Comparison of ENCODE assay signal across 26 cellular contexts in the genomic region with DNA sequence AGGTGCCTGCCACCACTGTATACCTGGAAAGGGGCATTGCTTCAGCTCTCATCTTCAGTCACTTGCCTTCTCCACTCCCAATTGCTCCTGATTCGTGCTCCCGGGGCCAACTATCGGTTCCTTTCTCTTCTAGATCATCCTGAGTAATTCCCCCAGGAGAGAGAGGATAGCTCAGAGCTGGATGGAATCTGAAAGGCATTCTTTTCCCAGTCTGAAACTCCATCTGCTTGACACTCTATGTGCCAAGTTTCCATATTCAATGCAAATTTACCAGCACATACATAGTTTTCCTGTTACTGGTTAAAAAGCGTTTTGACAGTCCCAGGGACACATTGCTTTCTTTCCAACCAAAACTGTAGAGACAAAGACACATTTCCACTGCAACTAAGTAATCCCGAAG. TPM values are rescaled to one million over a fixed set of nuclear protein-coding genes. Genes with fewer than 3 reads are reported as not detected.
DNase-seq lines count a peak whose midpoint lies in the region; ATAC-seq and TF ChIP-seq lines count a peak whose summit lies in the region.
"Had no signal": no experiment of that assay in that cellular context is flagged by ENCODE, and none has a peak within 500 bp of the region (broad histone marks: within the 10 kb centered on the region; RNA-seq: fewer than 3 reads in every experiment).

No MANE protein-coding gene starts in this region.

- no peaks in the 10 kb centered on the region for H3K36me3 ChIP-seq in GM23248 (ENCODE audit: low read depth)
- H3K36me3 ChIP-seq in trophoblast cell (ENCODE audit: control insufficient read depth in 1 of 2, insufficient read depth in 2 of 2, low read length in 2 of 2) = no peaks in the 10 kb centered on the region
- H3K36me3 ChIP-seq in vagina = no peaks in the 10 kb centered on the region
- H3K36me3 ChIP-seq: heart left ventricle, Peyer's patch, right lobe of liver had no signal

- no peak overlapping the region for H3K14ac ChIP-seq in trophoblast cell (ENCODE audit: low read length)

- H4K20me1 ChIP-seq in GM23248 (ENCODE audit: insufficient read depth) = no peaks in the 10 kb centered on the region

- TF ChIP-seq POLR2A in vagina (IDR thresholded peaks at IDR 0.05) = no peak

- DNase-seq in GM23248 (peak; percentile 61), RPMI7951 (ENCODE audit: low read depth) (peak; percentile 53), fibroblast of gingiva (ENCODE audit: low read depth) (peak; percentile 24), trophoblast cell (peak; percentile 37 to 61), vagina (ENCODE audit: extremely low spot score in 2 of 2) (no peak), left lobe of liver (ENCODE audit: low spot score) (no peak), SW480 (ENCODE audit: low spot score) (no peak), EL (no peak)
- DNase-seq: activated CD4-positive, alpha-beta T cell treated with anti-CD3 and anti-CD28 coated beads, Interleukin-2, amount 10 ng/mL, durations not matched to agents 24 days and 14 days; aorta; CD4-positive, alpha-beta memory T cell; effector memory CD4-positive, alpha-beta T cell; heart left ventricle; midbrain; NCI-H1048; NCI-H1930; Peyer's patch; right lobe of liver; substantia nigra had no signal

- no peaks in the 10 kb centered on the region for H3K9me2 ChIP-seq in GM23248 (ENCODE audit: insufficient read depth)

- H4K91ac ChIP-seq in trophoblast cell (ENCODE audit: low read depth, low read length) = no peak overlapping the region

- peaks cover 2% of the 10 kb centered on the region for H3K79me1 ChIP-seq in trophoblast cell (ENCODE audit: low read length)

- H2AFZ ChIP-seq in GM23248 (no peak overlapping the region), trophoblast cell (ENCODE audit: insufficient read depth, low read length, poor library complexity) (no peak overlapping the region)
- H2AFZ ChIP-seq: parathyroid adenoma had no signal

- ATAC-seq in left lobe of liver = no peak
- ATAC-seq: activated naive CD4-positive, alpha-beta T cell treated with anti-CD3 and anti-CD28 coated beads, Interleukin-2, amount 50 U/mL, for 72 hours; heart left ventricle; right lobe of liver had no signal

- H3K18ac ChIP-seq in trophoblast cell (ENCODE audit: low read length) = no peak overlapping the region

- H2BK5ac ChIP-seq in trophoblast cell (ENCODE audit: low read depth, low read length, poor library complexity) = no peak overlapping the region

- no peaks in the 10 kb centered on the region for H3K9me3 ChIP-seq in GM23248 (ENCODE audit: low read depth)
- H3K9me3 ChIP-seq in trophoblast cell (ENCODE audit: insufficient read depth, low read depth, low read length) = no peaks in the 10 kb centered on the region
- H3K9me3 ChIP-seq in vagina = no peaks in the 10 kb centered on the region
- H3K9me3 ChIP-seq: heart left ventricle, Peyer's patch, right lobe of liver had no signal

- in situ Hi-C loops in GM23248 (cut with MboI) = no loop called here

- H2BK12ac ChIP-seq in trophoblast cell (ENCODE audit: low read length) = no peak overlapping the region

- intact Hi-C loops in vagina (cut with DNase I) = no loop called here

- no peak overlapping the region for H4K8ac ChIP-seq in trophoblast cell (ENCODE audit: low read depth, low read length)

- H3K4me3 ChIP-seq in GM23248 (no peak overlapping the region), trophoblast cell (ENCODE audit: low read depth, low read length) (no peak overlapping the region), vagina (no peak overlapping the region)
- H3K4me3 ChIP-seq: heart left ventricle, Peyer's patch, right lobe of liver had no signal

- H3K79me2 ChIP-seq in GM23248 (ENCODE audit: insufficient read depth) (no peaks in the 10 kb centered on the region), trophoblast cell (ENCODE audit: control insufficient read depth, insufficient read depth, low read length, poor library complexity) (no peaks in the 10 kb centered on the region)
- H3K79me2 ChIP-seq: parathyroid adenoma had no signal

- H3K9ac ChIP-seq in GM23248 = no peak overlapping the region
- H3K9ac ChIP-seq in trophoblast cell (ENCODE audit: low read length) = no peak overlapping the region
- H3K9ac ChIP-seq: parathyroid adenoma had no signal

- H3K4me1 ChIP-seq in GM23248 (ENCODE audit: insufficient read depth) = peaks cover 29% of the 10 kb centered on the region
- H3K4me1 ChIP-seq in trophoblast cell (ENCODE audit: control insufficient read depth in 1 of 2, insufficient read depth in 2 of 2, low read length in 2 of 2) = peaks cover 5 to 10% of the 10 kb centered on the region in 2 experiments
- no peaks in the 10 kb centered on the region for H3K4me1 ChIP-seq in vagina
- H3K4me1 ChIP-seq: heart left ventricle, parathyroid adenoma, Peyer's patch, right lobe of liver had no signal

- H3K27me3 ChIP-seq in GM23248 (replicated peaks; ENCODE audit: insufficient read depth) = no peaks in the 10 kb centered on the region; the same call in 1 of the 2 replicates
- no peaks in the 10 kb centered on the region for H3K27me3 ChIP-seq in trophoblast cell (ENCODE audit: insufficient read depth, low read length)
- H3K27me3 ChIP-seq in vagina = no peaks in the 10 kb centered on the region
- H3K27me3 ChIP-seq: Peyer's patch, right lobe of liver had no signal

- no peak overlapping the region for H3K27ac ChIP-seq in GM23248
- peak overlapping the region; percentile 26 for H3K27ac ChIP-seq in trophoblast cell (ENCODE audit: low read depth, low read length)
- no peak overlapping the region for H3K27ac ChIP-seq in vagina
- H3K27ac ChIP-seq: heart left ventricle, parathyroid adenoma, Peyer's patch, right lobe of liver, VCaP had no signal

- no peak for TF ChIP-seq CTCF in vagina (IDR thresholded peaks at IDR 0.05)

- H3K23ac ChIP-seq in trophoblast cell (ENCODE audit: low read length) = no peak overlapping the region

- no peak overlapping the region for H2AK5ac ChIP-seq in trophoblast cell (ENCODE audit: low read length)

- H2BK120ac ChIP-seq in trophoblast cell (ENCODE audit: insufficient read depth, low read length, poor library complexity) = no peak overlapping the region

- H4K12ac ChIP-seq in trophoblast cell (ENCODE audit: low read depth, low read length) = no peak overlapping the region

- H3F3A ChIP-seq in GM23248 (ENCODE audit: insufficient read depth) = peaks cover 31% of the 10 kb centered on the region

- 10 to 16% methylated on average over 5 of the region's 5 CpGs for WGBS in GM23248 (ENCODE audit: low coverage in 1 of 2, low lambda C conversion rate in 2 of 2, missing lambda C conversion rate in 2 of 2), 2 experiments
- WGBS in trophoblast cell (ENCODE audit: extremely low coverage, insufficient coverage, insufficient read length) = no CpG with 5 or more reads among the region's 5 CpGs

- H3K4me2 ChIP-seq in GM23248 (ENCODE audit: unreplicated experiment) = peak overlapping the region; percentile 8
- H3K4me2 ChIP-seq in trophoblast cell (ENCODE audit: low read length) = no peak overlapping the region

- no peak overlapping the region for H3K4ac ChIP-seq in trophoblast cell (ENCODE audit: low read depth, low read length)

RNA-seq across cellular contexts. Expression of gene ANKK1, which starts 10.0 kb away (rescaled TPM):
- not detected in 2 replicates for total RNA-seq in GM23248 (2014; rRNA removed; shearing (Covaris generic))
- not detected in 2 replicates for polyA plus RNA-seq in GM23248 (2016; fragmentation: Nextera tagmentation; extraction: Ambion mirVana)
- total RNA-seq in RPMI7951 (2014; rRNA removed; shearing (Covaris generic)) = 0.20 and 0.24 TPM in 2 replicates
- polyA plus RNA-seq in trophoblast cell (2013) = 0.26 and 0.38 TPM in 2 replicates
- total RNA-seq in vagina = 1.5 TPM
- total RNA-seq in left lobe of liver = 0.08 TPM
- total RNA-seq: activated CD4-positive, alpha-beta T cell treated with anti-CD3 and anti-CD28 coated beads, Interleukin-2, amount 10 ng/mL, durations not matched to agents 24 days and 14 days; activated T-helper 1 cell treated with anti-CD3 and anti-CD28 coated beads, Interleukin-12 subunit alpha, Interleukin-12 subunit beta, Interleukin-2, Interleukin-4 antibody, amounts not matched to agents 30 ng/mL and 10 ng/mL and 1 ng/mL, durations not matched to agents 14 hours and 24 hours and 36 hours; fibroblast of lung; LHCN-M2; T-helper 2 cell treated with Interferon-gamma antibody and Interleukin-4, amounts not matched to agents 100 ng/mL and 5 ng/mL, for 36 hours had no signal
- polyA plus RNA-seq: fibroblast of lung had no signal

Comparison
In these comparisons a context has a peak if more than half of its experiments do, and no peak if none do; other contexts are left out.
1. DNase-seq: peak in GM23248 (single experiment), RPMI7951 (single experiment), fibroblast of gingiva (single experiment) and trophoblast cell (2 of 2); none in vagina (0 of 2), left lobe of liver (single experiment), SW480 (single experiment) and EL (single experiment).